ENCODE assay signal across 24 cellular contexts in the genomic region with DNA sequence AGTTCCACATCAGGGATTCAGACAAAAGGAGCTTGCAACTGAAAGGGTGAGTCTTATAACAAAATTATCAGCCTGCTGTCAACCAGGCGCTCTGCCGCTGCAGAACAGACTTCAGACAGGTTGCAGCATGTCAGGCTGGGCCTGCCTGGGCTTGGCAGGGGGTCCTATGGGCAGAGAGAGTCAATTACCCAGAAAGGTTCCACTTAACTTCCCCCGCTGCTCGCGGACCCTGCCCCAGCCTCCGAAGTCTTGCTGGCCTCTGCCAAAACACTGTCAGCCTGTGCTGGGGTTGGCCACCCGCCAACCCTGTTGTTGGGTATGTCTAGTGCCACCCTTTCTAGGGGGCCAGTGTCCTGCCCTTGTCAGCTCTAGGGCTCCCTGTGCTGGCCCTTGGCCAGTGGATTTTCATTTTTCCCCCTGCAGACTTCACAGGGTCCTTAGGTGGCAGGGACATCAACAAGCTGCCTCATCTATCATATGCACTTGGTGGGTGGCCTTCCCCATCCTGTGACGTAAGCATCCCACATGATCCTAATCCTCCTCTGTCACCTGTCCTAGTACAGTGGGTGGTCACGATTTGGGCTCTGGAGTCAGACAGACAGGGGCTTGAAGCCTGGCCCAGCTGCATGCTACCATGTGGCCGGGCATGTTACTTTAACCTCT.
DNase-seq lines count a peak whose midpoint lies in the region; ATAC-seq and TF ChIP-seq lines count a peak whose summit lies in the region.
"Had no signal": no experiment of that assay in that cellular context is flagged by ENCODE, and none has a peak within 500 bp of the region (broad histone marks: within the 10 kb centered on the region; RNA-seq: fewer than 3 reads in every experiment).

No MANE protein-coding gene starts in this region.

- H3K27me3 Mint-ChIP-seq in HFFc6 (ENCODE audit: insufficient read depth): no peaks in the 10 kb centered on the region
- H3K27me3 Mint-ChIP-seq: activated CD8-positive, alpha-beta T cell treated with anti-CD3 and anti-CD28 coated beads for 36 hours had no signal

- no peak overlapping the region for H2BK12ac ChIP-seq in neuronal stem cell (ENCODE audit: low read length)

- peak overlapping the region; percentile 74 for H3K18ac ChIP-seq in neuronal stem cell (ENCODE audit: low read length)

- H2BK15ac ChIP-seq in neuronal stem cell (ENCODE audit: low read length): peak overlapping the region; percentile 92

- peak; percentile 43 for DNase-seq in left ventricle myocardium superior
- DNase-seq in left cardiac atrium: no peak
- DNase-seq in NCI-H2081 (lab: John Stamatoyannopoulos, UW): peak; percentile 80 to 90
- DNase-seq in NCI-H526 (lab: John Stamatoyannopoulos, UW): peak; percentile 51 to 78
- no peak for DNase-seq in neuronal stem cell (ENCODE audit: low spot score)
- DNase-seq in HFFc6: no peak
- no peak for DNase-seq in NCI-H226
- DNase-seq: activated CD4-positive, CD25-positive, alpha-beta regulatory T cell; activated CD8-positive, alpha-beta T cell treated with anti-CD3 and anti-CD28 coated beads for 36 hours; activated naive CD4-positive, alpha-beta T cell; dorsolateral prefrontal cortex; GDM1; MM.1S; Peyer's patch; small intestine; stimulated activated CD4-positive, alpha-beta T cell treated with anti-CD3 and anti-CD28 coated beads, Interleukin-2, amount 100 ng/mL, for 48 hours; stimulated activated naive CD8-positive, alpha-beta T cell treated with anti-CD3 and anti-CD28 coated beads, Interleukin-15, Interleukin-2, amounts not matched to agents 100 U/mL and 50 U/mL, for 24 hours had no signal

- H3K27me3 ChIP-seq in neuronal stem cell (ENCODE audit: control insufficient read depth in 3 of 3, insufficient read depth in 3 of 3, low read depth in 1 of 3, low read length in 3 of 3): peaks cover 0 to 13% (median 0%) of the 10 kb centered on the region in 3 experiments
- H3K27me3 ChIP-seq: BLaER1, hepatocyte, Peyer's patch, thyroid gland had no signal

- no peaks in the 10 kb centered on the region for H3K9me3 ChIP-seq in neuronal stem cell (replicated peaks in 1 of 2; ENCODE audit: control insufficient read depth in 2 of 2, insufficient read depth in 1 of 2, low read depth in 1 of 2, low read length in 2 of 2)
- H3K9me3 ChIP-seq: BLaER1, Peyer's patch, thyroid gland had no signal

- no CpG with 5 or more reads among the region's 10 CpGs for WGBS in neuronal stem cell (ENCODE audit: extremely low coverage in 2 of 2, insufficient read length in 2 of 2, insufficient replicate concordance in 1 of 2), 2 donors

- no peak overlapping the region for H3K4me3 ChIP-seq in neuronal stem cell (ENCODE audit: low read length in 2 of 2)
- H3K4me3 ChIP-seq: BLaER1, dorsolateral prefrontal cortex, GM23338, hepatocyte, Peyer's patch, SK-N-MC, thyroid gland had no signal

- H3K4me3 Mint-ChIP-seq in HFFc6: no peak overlapping the region
- H3K4me3 Mint-ChIP-seq: activated CD8-positive, alpha-beta T cell treated with anti-CD3 and anti-CD28 coated beads for 36 hours; GM23338; neural crest cell had no signal

- no peak overlapping the region for H2BK5ac ChIP-seq in neuronal stem cell (ENCODE audit: low read length)

- peaks cover 2 to 19% of the 10 kb centered on the region in 2 donors for H3K4me1 ChIP-seq in neuronal stem cell (ENCODE audit: control insufficient read depth in 2 of 2, insufficient read depth in 1 of 2, low read depth in 1 of 2, low read length in 2 of 2)
- H3K4me1 ChIP-seq: BLaER1, Peyer's patch had no signal

- H3K27ac Mint-ChIP-seq in HFFc6: no peak overlapping the region
- H3K27ac Mint-ChIP-seq: activated CD8-positive, alpha-beta T cell treated with anti-CD3 and anti-CD28 coated beads for 36 hours; GM23338 had no signal

- no peaks in the 10 kb centered on the region for H3K36me3 ChIP-seq in neuronal stem cell (replicated peaks in 1 of 2; ENCODE audit: control insufficient read depth in 2 of 2, insufficient read depth in 2 of 2, low read length in 2 of 2)
- H3K36me3 ChIP-seq: BLaER1, Peyer's patch, thyroid gland had no signal

- H3K27ac ChIP-seq in neuronal stem cell (replicated peaks; ENCODE audit: low read length): no peak overlapping the region
- H3K27ac ChIP-seq: BLaER1, dorsolateral prefrontal cortex, hepatocyte, Peyer's patch, SK-N-MC, thyroid gland had no signal

- H3K9ac ChIP-seq in neuronal stem cell (ENCODE audit: low read depth, low read length, poor library complexity): no peak overlapping the region
- H3K9ac ChIP-seq: BLaER1 had no signal

- H3K36me3 Mint-ChIP-seq in HFFc6 (ENCODE audit: low read depth): no peaks in the 10 kb centered on the region; the same call in 1 of the 2 replicates

- no peak for TF ChIP-seq CTCF in HFFc6 (IDR thresholded peaks at IDR 0.05)

- H3K14ac ChIP-seq in neuronal stem cell (ENCODE audit: low read length): no peak overlapping the region

- no peaks in the 10 kb centered on the region for H3K4me1 Mint-ChIP-seq in HFFc6 (ENCODE audit: low read depth)

- ATAC-seq in left ventricle myocardium superior: no peak
- ATAC-seq in left cardiac atrium: no peak
- no peak for ATAC-seq in HG03196 (IDR thresholded peaks at IDR 0.05; ENCODE audit: unreplicated experiment)
- ATAC-seq: activated CD8-positive, alpha-beta T cell treated with anti-CD3 and anti-CD28 coated beads for 36 hours; GM23338; stimulated activated naive CD8-positive, alpha-beta T cell treated with anti-CD3 and anti-CD28 coated beads, Interleukin-15, Interleukin-2, amounts not matched to agents 100 U/mL and 50 U/mL, for 24 hours had no signal

- H2AK5ac ChIP-seq in neuronal stem cell (ENCODE audit: low read depth, low read length): peak overlapping the region; percentile 9

- H3K23ac ChIP-seq in neuronal stem cell (ENCODE audit: low read depth, low read length, poor library complexity): no peak overlapping the region

- H2AFZ ChIP-seq in neuronal stem cell (ENCODE audit: low read length): no peak overlapping the region
- H2AFZ ChIP-seq: GM23338, hepatocyte had no signal

- no peak overlapping the region for H3K4me2 ChIP-seq in neuronal stem cell (ENCODE audit: insufficient read depth, low read length, poor library complexity, severe bottlenecking)
- H3K4me2 ChIP-seq: BLaER1, GM23338, hepatocyte had no signal

- H3K79me1 ChIP-seq in neuronal stem cell (ENCODE audit: low read depth, low read length): no peaks in the 10 kb centered on the region

- no peak overlapping the region for H3K4ac ChIP-seq in neuronal stem cell (ENCODE audit: low read length)

- intact Hi-C loops in left ventricle myocardium superior (cut with micrococcal nuclease): no loop called here
- intact Hi-C loops in left cardiac atrium (cut with DNase I): loop anchor here in 1 of 2 donors (10.0 kb wide), 1 partner anchor 166 kb away; a partner anchor contains a TSS

- H2BK120ac ChIP-seq in neuronal stem cell (ENCODE audit: low read depth, low read length): no peak overlapping the region

- H4K8ac ChIP-seq in neuronal stem cell (ENCODE audit: low read depth, low read length): no peak overlapping the region

- no peak overlapping the region for H4K91ac ChIP-seq in neuronal stem cell (ENCODE audit: low read depth, low read length, poor library complexity)

- peaks cover 46% of the 10 kb centered on the region for H3K9me3 Mint-ChIP-seq in HFFc6
- H3K9me3 Mint-ChIP-seq: activated CD8-positive, alpha-beta T cell treated with anti-CD3 and anti-CD28 coated beads for 36 hours; GM23338; neural crest cell had no signal

Comparison
In these comparisons a context has a peak if more than half of its experiments do, and no peak if none do; other contexts are left out.
1. DNase-seq: peak in left ventricle myocardium superior (single experiment), NCI-H2081 (2 of 2) and NCI-H526 (2 of 2); none in left cardiac atrium (single experiment), neuronal stem cell (single experiment), HFFc6 (single experiment) and NCI-H226 (single experiment).